14 cellular contexts compared by ENCODE assay signal in the genomic region with DNA sequence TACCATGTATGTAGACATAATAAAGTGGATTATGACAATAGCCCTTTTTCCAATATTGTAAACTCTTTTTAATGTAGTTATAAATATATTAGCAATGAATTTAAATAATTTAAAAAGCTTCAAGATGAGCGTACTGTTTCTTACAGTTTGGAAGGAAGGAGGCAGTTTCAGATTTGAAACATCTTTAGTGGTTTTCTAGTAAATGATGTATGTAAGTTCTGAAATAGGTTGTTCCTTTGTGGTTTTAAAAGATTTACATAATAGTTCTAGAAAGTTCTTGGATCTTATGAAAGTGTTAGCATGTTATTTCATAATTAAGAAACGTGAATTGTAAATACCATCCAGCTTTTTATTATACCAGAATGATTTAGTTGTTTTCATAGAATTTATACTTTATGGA. TPM values are rescaled to one million over a fixed set of nuclear protein-coding genes. Genes with fewer than 3 reads are reported as not detected.
A peak's percentile ranks its signal among the peaks of the same experiment; 100 is the strongest.
DNase-seq lines count a peak whose midpoint lies in the region; ATAC-seq and TF ChIP-seq lines count a peak whose summit lies in the region.
"Had no signal": no experiment of that assay in that cellular context is flagged by ENCODE, and none has a peak within 500 bp of the region (broad histone marks: within the 10 kb centered on the region; RNA-seq: fewer than 3 reads in every experiment).

No MANE protein-coding gene starts in this region.

- H3K4me3 Mint-ChIP-seq in stimulated activated naive CD8-positive, alpha-beta T cell treated with anti-CD3 and anti-CD28 coated beads, Interleukin-15, amount 100 ng/mL, for 72 hours = no peak overlapping the region

- CTCF ChIA-PET in A673 (lab: Charles Lee) = no interaction called here

- H3K4me1 ChIP-seq in osteoblast (ENCODE audit: insufficient read depth, low read length) (no peaks in the 10 kb centered on the region), A673 (ENCODE audit: insufficient read depth, low read length, poor library complexity, severe bottlenecking) (no peaks in the 10 kb centered on the region)
- H3K4me1 ChIP-seq: testis had no signal

- no peaks in the 10 kb centered on the region for H3K4me1 Mint-ChIP-seq in stimulated activated naive CD8-positive, alpha-beta T cell treated with anti-CD3 and anti-CD28 coated beads, Interleukin-15, amount 100 ng/mL, for 72 hours

- no TSS peak for BruUV-seq in A673 (replicated peaks; lab: Mats Ljungman, UMichigan)

- no peak for DNase-seq in stimulated activated naive CD8-positive, alpha-beta T cell treated with anti-CD3 and anti-CD28 coated beads, Interleukin-15, amount 100 ng/mL, for 72 hours
- no peak for DNase-seq in stimulated activated naive CD8-positive, alpha-beta T cell treated with anti-CD3 and anti-CD28 coated beads, Interleukin-15, Interleukin-2, amounts not matched to agents 100 U/mL and 50 U/mL, for 24 hours
- DNase-seq in osteoblast (ENCODE audit: insufficient read length, low spot score, missing footprints) (no peak), AG08396 (ENCODE audit: low spot score) (no peak), A673 (ENCODE audit: low spot score) (no peak), AG08395 (ENCODE audit: low spot score) (no peak)
- DNase-seq: caudate nucleus, mucosa of descending colon, posterior cingulate gyrus, testis, WERI-Rb-1 had no signal

- H3K9me3 ChIP-seq in osteoblast (ENCODE audit: low read depth, low read length) (no peaks in the 10 kb centered on the region), A673 (ENCODE audit: low read depth, low read length, poor library complexity, severe bottlenecking) (no peaks in the 10 kb centered on the region)
- H3K9me3 ChIP-seq: mucosa of descending colon, testis had no signal

- intact Hi-C loops in A673 (cut with micrococcal nuclease; ENCODE audit: unreplicated experiment) = no loop called here

- no peaks in the 10 kb centered on the region for H4K20me1 ChIP-seq in osteoblast (ENCODE audit: insufficient read depth, low read length)

- no peaks in the 10 kb centered on the region for H3K9me3 Mint-ChIP-seq in stimulated activated naive CD8-positive, alpha-beta T cell treated with anti-CD3 and anti-CD28 coated beads, Interleukin-15, amount 100 ng/mL, for 72 hours

- H3K4me3 ChIP-seq in osteoblast (ENCODE audit: insufficient read depth, low read length) (no peak overlapping the region), A673 (ENCODE audit: low read depth, low read length, poor library complexity, severe bottlenecking) (no peak overlapping the region)
- H3K4me3 ChIP-seq: mucosa of descending colon, testis had no signal

- no peaks in the 10 kb centered on the region for H3K79me2 ChIP-seq in osteoblast (ENCODE audit: insufficient read depth, low read length)

- no peak overlapping the region for H3K4me2 ChIP-seq in osteoblast (ENCODE audit: insufficient read depth, low read length)

- H3K27me3 ChIP-seq in osteoblast (ENCODE audit: insufficient read depth, low read length) (no peaks in the 10 kb centered on the region), A673 (replicated peaks; ENCODE audit: insufficient read depth, low read depth, low read length, poor library complexity) (no peaks in the 10 kb centered on the region)
- H3K27me3 ChIP-seq: testis had no signal

- H3K27me3 Mint-ChIP-seq in stimulated activated naive CD8-positive, alpha-beta T cell treated with anti-CD3 and anti-CD28 coated beads, Interleukin-15, amount 100 ng/mL, for 72 hours = no peaks in the 10 kb centered on the region

- H3K27ac Mint-ChIP-seq in stimulated activated naive CD8-positive, alpha-beta T cell treated with anti-CD3 and anti-CD28 coated beads, Interleukin-15, amount 100 ng/mL, for 72 hours = peak overlapping the region in 1 of 2 donors; percentile 76

- H2AFZ ChIP-seq in osteoblast (ENCODE audit: low read length) = no peak overlapping the region

- TF ChIP-seq CTCF in osteoblast (IDR thresholded peaks at IDR 0.05; ENCODE audit: extremely low read depth, low read depth, low read length) (no peak), A673 (conservative IDR thresholded peaks at IDR 0.05; ENCODE audit: low read depth, low read length) (no peak)

- peak; percentile 73 for ATAC-seq in stimulated activated naive CD8-positive, alpha-beta T cell treated with anti-CD3 and anti-CD28 coated beads, Interleukin-15, amount 100 ng/mL, for 72 hours
- no peak for ATAC-seq in stimulated activated naive CD8-positive, alpha-beta T cell treated with anti-CD3 and anti-CD28 coated beads, Interleukin-15, Interleukin-2, amounts not matched to agents 100 U/mL and 50 U/mL, for 24 hours
- ATAC-seq in GM21825 (IDR thresholded peaks at IDR 0.05; ENCODE audit: unreplicated experiment) (peak; percentile 67), HG03135 (IDR thresholded peaks at IDR 0.05; ENCODE audit: unreplicated experiment) (peak; percentile 51)
- ATAC-seq: mucosa of descending colon, SK-N-SH treated with all-trans-retinoic acid at 6 μM for 48 hours had no signal

- H3K27ac ChIP-seq in osteoblast (ENCODE audit: low read depth, low read length) (no peak overlapping the region), A673 (ENCODE audit: low read depth, low read length, poor library complexity, severe bottlenecking) (no peak overlapping the region)
- H3K27ac ChIP-seq: testis, WERI-Rb-1 had no signal

- POLR2A ChIA-PET in A673 (lab: Charles Lee; ENCODE audit: low non-redundant PET) = no interaction called here

- H3K36me3 ChIP-seq in osteoblast (ENCODE audit: insufficient read depth, low read length) (peaks cover 48% of the 10 kb centered on the region), A673 (ENCODE audit: insufficient read depth, low read length, poor library complexity, severe bottlenecking) (peaks cover 82% of the 10 kb centered on the region)

RNA-seq across cellular contexts. Expression of gene DNAJC19, which starts 16.0 kb away (rescaled TPM):
- total RNA-seq in osteoblast = 27.9 and 34.2 TPM in 2 replicates
- total RNA-seq in A673 (2021) = 51.2 and 52.1 TPM in 2 replicates
